Comparison of ENCODE assay signal across 1 cellular context in genomic region chr16:11792404-11793260, GRCh38.
TF ChIP-seq lines count a peak whose summit lies in the region.

No MANE protein-coding gene starts in this region.

TF ChIP-seq in GM12878, 131 proteins besides CTCF, POLR2A, EP300 and RAD21 (continued from another document):
- peak; percentile 45 for TF ChIP-seq PKNOX1 (IDR thresholded peaks at IDR 0.05)
